In genomic region chr1:154972517-154973343, GRCh38 we compare ENCODE assay signal across 8 cellular contexts. TPM values are rescaled to one million over a fixed set of nuclear protein-coding genes. Genes with fewer than 3 reads are reported as not detected.
DNase-seq lines count a peak whose midpoint lies in the region; ATAC-seq lines count a peak whose summit lies in the region.

No MANE protein-coding gene starts in this region.

- H3K4me1 Mint-ChIP-seq in IgD-negative memory B cell: peaks cover 0 to 21% (median 20%) of the 10 kb centered on the region in 3 donors

- peak; percentile 56 for DNase-seq in Ammon's horn (ENCODE audit: low spot score)
- DNase-seq in astrocyte of the hippocampus (ENCODE audit: low read depth, low spot score): peak; percentile 97
- peak; percentile 90 for DNase-seq in iris pigment epithelial cell (ENCODE audit: low read depth)
- peak in 19 of 49 donors; percentile 15 to 72 (median 33) for DNase-seq in substantia nigra (lab: John Stamatoyannopoulos, UW)
- DNase-seq in NCI-H1417 treated with DMSO at 0.1 percent for 48 hours (lab: John Stamatoyannopoulos, UW): no peak

- peak overlapping the region; percentile 63 for H3K27ac ChIP-seq in substantia nigra (ENCODE audit: low read depth, low read length, poor library complexity, severe bottlenecking)

- H3K9me3 Mint-ChIP-seq in IgD-negative memory B cell: no peaks in the 10 kb centered on the region

- no peak overlapping the region for H3K27ac Mint-ChIP-seq in IgD-negative memory B cell

- H3K36me3 Mint-ChIP-seq in IgD-negative memory B cell: no peaks in the 10 kb centered on the region

- ATAC-seq in HG02938 (IDR thresholded peaks at IDR 0.05; ENCODE audit: unreplicated experiment) (no peak), GM18498 (IDR thresholded peaks at IDR 0.05; ENCODE audit: unreplicated experiment) (no peak)

- H3K27me3 Mint-ChIP-seq in IgD-negative memory B cell: no peaks in the 10 kb centered on the region

- peak overlapping the region in 3 of 4 donors; percentile 34 to 84 (median 36) for H3K4me3 Mint-ChIP-seq in IgD-negative memory B cell

RNA-seq across cellular contexts. Expression of gene CKS1B, which starts 1.8 kb away (rescaled TPM):
- 102 TPM for polyA plus RNA-seq in IgD-negative memory B cell

RNA-seq across cellular contexts. Expression of gene SHC1, which starts 2.2 kb away (rescaled TPM):
- polyA plus RNA-seq in IgD-negative memory B cell: 35.7 TPM

RNA-seq across cellular contexts. Expression of gene FLAD1, which starts 10.4 kb away (rescaled TPM):
- 57.6 TPM for polyA plus RNA-seq in IgD-negative memory B cell

RNA-seq across cellular contexts. Expression of gene PYGO2, which starts 11.1 kb away (rescaled TPM):
- polyA plus RNA-seq in IgD-negative memory B cell: 42.5 TPM

RNA-seq across cellular contexts. Expression of gene PBXIP1, which starts 16.8 kb away (rescaled TPM):
- 123 TPM for polyA plus RNA-seq in IgD-negative memory B cell
